ENCODE assay signal across 1 cellular context in the genomic region with DNA sequence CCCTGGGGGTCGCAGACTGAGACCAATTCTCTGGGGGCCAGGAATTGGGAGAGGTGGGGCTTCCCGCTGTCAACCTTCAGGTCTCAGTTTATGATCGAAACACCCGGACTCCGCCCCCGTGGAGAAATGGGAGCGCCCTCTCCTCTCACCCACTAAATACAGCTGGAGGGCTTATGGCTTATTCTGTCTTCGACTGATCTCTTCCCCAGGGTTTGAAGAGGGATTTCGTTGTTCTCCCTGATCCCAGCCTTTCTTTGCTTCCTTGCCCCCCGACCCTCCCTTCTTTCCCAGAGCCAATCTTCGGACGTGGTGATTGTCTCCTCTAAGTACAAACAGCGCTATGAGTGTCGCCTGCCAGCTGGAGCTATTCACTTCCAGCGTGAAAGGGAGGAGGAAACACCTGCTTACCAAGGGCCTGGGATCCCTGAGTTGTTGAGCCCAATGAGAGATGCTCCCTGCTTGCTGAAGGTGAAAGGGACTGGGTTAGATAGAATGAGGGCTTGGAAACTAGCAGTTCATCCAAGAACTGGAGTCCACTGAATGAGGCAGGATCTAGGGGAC.
TF ChIP-seq lines count a peak whose summit lies in the region.

No MANE protein-coding gene starts in this region.

TF ChIP-seq in HepG2, 621 proteins besides CTCF, POLR2A, EP300 and RAD21 (continues in another document):
- TF ChIP-seq ZSCAN12 (CRISPR knock-in tag; IDR thresholded peaks at IDR 0.05) (0 out of 2 replicates have a peak, but pooled peaks have one; percentile 13), SKI (IDR thresholded peaks at IDR 0.05; ENCODE audit: partially characterized antibody) (no peak), ZNF256 (CRISPR knock-in tag; conservative IDR thresholded peaks at IDR 0.05) (no peak), HMGXB4 (CRISPR knock-in tag; IDR thresholded peaks at IDR 0.05; ENCODE audit: borderline replicate concordance in 1 of 2, low read depth in 1 of 2) (no peak), ZNF180 (CRISPR knock-in tag; IDR thresholded peaks at IDR 0.05; ENCODE audit: borderline replicate concordance, low read depth) (no peak), YEATS2 (CRISPR knock-in tag; IDR thresholded peaks at IDR 0.05; ENCODE audit: borderline replicate concordance) (no peak), ZNF263 (CRISPR knock-in tag; IDR thresholded peaks at IDR 0.05) (no peak; the same call in 1 of the 2 replicates), ZNF724P (CRISPR knock-in tag; IDR thresholded peaks at IDR 0.05; ENCODE audit: borderline replicate concordance) (no peak), NFIC (IDR thresholded peaks at IDR 0.05; ENCODE audit: low read length) (no peak), JUNB (CRISPR knock-in tag; IDR thresholded peaks at IDR 0.05; ENCODE audit: borderline replicate concordance) (no peak), ZNF83 (CRISPR knock-in tag; IDR thresholded peaks at IDR 0.05; ENCODE audit: borderline replicate concordance) (0 out of 2 replicates have a peak, but pooled peaks have one; percentile 3), ZNF326 (CRISPR knock-in tag; IDR thresholded peaks at IDR 0.05; ENCODE audit: borderline replicate concordance) (no peak), ZNF891 (CRISPR knock-in tag; IDR thresholded peaks at IDR 0.05) (no peak), PAWR (CRISPR knock-in tag; IDR thresholded peaks at IDR 0.05; ENCODE audit: borderline replicate concordance) (no peak), CENPT (CRISPR knock-in tag; IDR thresholded peaks at IDR 0.05; ENCODE audit: low read depth) (no peak), ARID2 (CRISPR knock-in tag; IDR thresholded peaks at IDR 0.05; ENCODE audit: borderline replicate concordance) (no peak), ZNF782 (CRISPR knock-in tag; IDR thresholded peaks at IDR 0.05; ENCODE audit: borderline replicate concordance) (peak; percentile 47; the same call in 1 of the 2 replicates), ZNF24 (IDR thresholded peaks at IDR 0.05) (no peak), ELF4 (CRISPR knock-in tag; IDR thresholded peaks at IDR 0.05; ENCODE audit: borderline replicate concordance) (no peak), RFX5 (IDR thresholded peaks at IDR 0.05; ENCODE audit: low read depth, low read length) (no peak), GFI1 (CRISPR knock-in tag; IDR thresholded peaks at IDR 0.05; ENCODE audit: borderline replicate concordance) (no peak), ZNF598 (CRISPR knock-in tag; IDR thresholded peaks at IDR 0.05; ENCODE audit: borderline replicate concordance) (no peak), TCF7L2 (IDR thresholded peaks at IDR 0.05; ENCODE audit: low read depth, low read length) (no peak), RELA (CRISPR knock-in tag; IDR thresholded peaks at IDR 0.05) (no peak), ZNF383 (CRISPR knock-in tag; IDR thresholded peaks at IDR 0.05; ENCODE audit: borderline replicate concordance) (peak; percentile 43; the same call in 1 of the 2 replicates), ZNF768 (CRISPR knock-in tag; IDR thresholded peaks at IDR 0.05) (no peak), HOXA9 (CRISPR knock-in tag; IDR thresholded peaks at IDR 0.05; ENCODE audit: borderline replicate concordance) (peak; percentile 33; the same call in 1 of the 2 replicates), ERF (CRISPR knock-in tag; IDR thresholded peaks at IDR 0.05) (no peak), POLR2AphosphoS2 (IDR thresholded peaks at IDR 0.05; ENCODE audit: low read depth, low read length) (no peak), ZFP1 (CRISPR knock-in tag; IDR thresholded peaks at IDR 0.05) (no peak), KAT8 (CRISPR knock-in tag; IDR thresholded peaks at IDR 0.05) (no peak), ZFP90 (CRISPR knock-in tag; IDR thresholded peaks at IDR 0.05; ENCODE audit: borderline replicate concordance) (no peak), CHCHD3 (CRISPR knock-in tag; IDR thresholded peaks at IDR 0.05) (no peak), MTF2 (CRISPR knock-in tag; IDR thresholded peaks at IDR 0.05; ENCODE audit: borderline replicate concordance) (no peak), ZNF280B (CRISPR knock-in tag; IDR thresholded peaks at IDR 0.05; ENCODE audit: borderline replicate concordance) (no peak), ZBTB20 (CRISPR knock-in tag; IDR thresholded peaks at IDR 0.05; ENCODE audit: borderline replicate concordance, low read depth) (no peak), ZFY (CRISPR knock-in tag; IDR thresholded peaks at IDR 0.05) (no peak), EEA1 (CRISPR knock-in tag; IDR thresholded peaks at IDR 0.05; ENCODE audit: borderline replicate concordance) (no peak), ZNF350 (CRISPR knock-in tag; IDR thresholded peaks at IDR 0.05; ENCODE audit: borderline replicate concordance, low read depth) (no peak), ZNF780A (CRISPR knock-in tag; IDR thresholded peaks at IDR 0.05) (no peak), ZNF776 (CRISPR knock-in tag; IDR thresholded peaks at IDR 0.05) (no peak), JUND (CRISPR knock-in tag; IDR thresholded peaks at IDR 0.05) (no peak), ZNF431 (CRISPR knock-in tag; IDR thresholded peaks at IDR 0.05; ENCODE audit: borderline replicate concordance, low read depth) (no peak), TEF (CRISPR knock-in tag; IDR thresholded peaks at IDR 0.05) (no peak), ZNF430 (CRISPR knock-in tag; IDR thresholded peaks at IDR 0.05) (peak; percentile 63; the same call in 1 of the 2 replicates), SNAPC2 (CRISPR knock-in tag; IDR thresholded peaks at IDR 0.05) (no peak), FOSL2 (CRISPR knock-in tag; IDR thresholded peaks at IDR 0.05) (no peak), ARHGAP35 (CRISPR knock-in tag; IDR thresholded peaks at IDR 0.05; ENCODE audit: borderline replicate concordance) (no peak), MEIS1 (CRISPR knock-in tag; IDR thresholded peaks at IDR 0.05; ENCODE audit: borderline replicate concordance) (no peak), TCF12 (IDR thresholded peaks at IDR 0.05) (no peak), TCF12 (CRISPR knock-in tag; IDR thresholded peaks at IDR 0.05) (no peak), MYC (CRISPR knock-in tag; IDR thresholded peaks at IDR 0.05; ENCODE audit: borderline replicate concordance) (no peak), TCF7 (IDR thresholded peaks at IDR 0.05; ENCODE audit: low read depth) (no peak), SALL2 (CRISPR knock-in tag; IDR thresholded peaks at IDR 0.05) (no peak), HNF4G (IDR thresholded peaks at IDR 0.05; ENCODE audit: borderline replicate concordance, low read depth, low read length) (no peak), HNF4G (CRISPR knock-in tag; IDR thresholded peaks at IDR 0.05; ENCODE audit: borderline replicate concordance, low read depth) (no peak), HOXA5 (CRISPR knock-in tag; IDR thresholded peaks at IDR 0.05) (no peak)
- TF ChIP-seq, protein P1, sequence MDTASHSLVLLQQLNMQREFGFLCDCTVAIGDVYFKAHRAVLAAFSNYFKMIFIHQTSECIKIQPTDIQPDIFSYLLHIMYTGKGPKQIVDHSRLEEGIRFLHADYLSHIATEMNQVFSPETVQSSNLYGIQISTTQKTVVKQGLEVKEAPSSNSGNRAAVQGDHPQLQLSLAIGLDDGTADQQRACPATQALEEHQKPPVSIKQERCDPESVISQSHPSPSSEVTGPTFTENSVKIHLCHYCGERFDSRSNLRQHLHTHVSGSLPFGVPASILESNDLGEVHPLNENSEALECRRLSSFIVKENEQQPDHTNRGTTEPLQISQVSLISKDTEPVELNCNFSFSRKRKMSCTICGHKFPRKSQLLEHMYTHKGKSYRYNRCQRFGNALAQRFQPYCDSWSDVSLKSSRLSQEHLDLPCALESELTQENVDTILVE (CRISPR knock-in tag; IDR thresholded peaks at IDR 0.05): no peak
- TF ChIP-seq, protein P2, sequence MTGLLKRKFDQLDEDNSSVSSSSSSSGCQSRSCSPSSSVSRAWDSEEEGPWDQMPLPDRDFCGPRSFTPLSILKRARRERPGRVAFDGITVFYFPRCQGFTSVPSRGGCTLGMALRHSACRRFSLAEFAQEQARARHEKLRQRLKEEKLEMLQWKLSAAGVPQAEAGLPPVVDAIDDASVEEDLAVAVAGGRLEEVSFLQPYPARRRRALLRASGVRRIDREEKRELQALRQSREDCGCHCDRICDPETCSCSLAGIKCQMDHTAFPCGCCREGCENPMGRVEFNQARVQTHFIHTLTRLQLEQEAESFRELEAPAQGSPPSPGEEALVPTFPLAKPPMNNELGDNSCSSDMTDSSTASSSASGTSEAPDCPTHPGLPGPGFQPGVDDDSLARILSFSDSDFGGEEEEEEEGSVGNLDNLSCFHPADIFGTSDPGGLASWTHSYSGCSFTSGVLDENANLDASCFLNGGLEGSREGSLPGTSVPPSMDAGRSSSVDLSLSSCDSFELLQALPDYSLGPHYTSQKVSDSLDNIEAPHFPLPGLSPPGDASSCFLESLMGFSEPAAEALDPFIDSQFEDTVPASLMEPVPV (CRISPR knock-in tag; IDR thresholded peaks at IDR 0.05): 0 out of 2 replicates have a peak, but pooled peaks have one; percentile 1
- TF ChIP-seq, protein P3, sequence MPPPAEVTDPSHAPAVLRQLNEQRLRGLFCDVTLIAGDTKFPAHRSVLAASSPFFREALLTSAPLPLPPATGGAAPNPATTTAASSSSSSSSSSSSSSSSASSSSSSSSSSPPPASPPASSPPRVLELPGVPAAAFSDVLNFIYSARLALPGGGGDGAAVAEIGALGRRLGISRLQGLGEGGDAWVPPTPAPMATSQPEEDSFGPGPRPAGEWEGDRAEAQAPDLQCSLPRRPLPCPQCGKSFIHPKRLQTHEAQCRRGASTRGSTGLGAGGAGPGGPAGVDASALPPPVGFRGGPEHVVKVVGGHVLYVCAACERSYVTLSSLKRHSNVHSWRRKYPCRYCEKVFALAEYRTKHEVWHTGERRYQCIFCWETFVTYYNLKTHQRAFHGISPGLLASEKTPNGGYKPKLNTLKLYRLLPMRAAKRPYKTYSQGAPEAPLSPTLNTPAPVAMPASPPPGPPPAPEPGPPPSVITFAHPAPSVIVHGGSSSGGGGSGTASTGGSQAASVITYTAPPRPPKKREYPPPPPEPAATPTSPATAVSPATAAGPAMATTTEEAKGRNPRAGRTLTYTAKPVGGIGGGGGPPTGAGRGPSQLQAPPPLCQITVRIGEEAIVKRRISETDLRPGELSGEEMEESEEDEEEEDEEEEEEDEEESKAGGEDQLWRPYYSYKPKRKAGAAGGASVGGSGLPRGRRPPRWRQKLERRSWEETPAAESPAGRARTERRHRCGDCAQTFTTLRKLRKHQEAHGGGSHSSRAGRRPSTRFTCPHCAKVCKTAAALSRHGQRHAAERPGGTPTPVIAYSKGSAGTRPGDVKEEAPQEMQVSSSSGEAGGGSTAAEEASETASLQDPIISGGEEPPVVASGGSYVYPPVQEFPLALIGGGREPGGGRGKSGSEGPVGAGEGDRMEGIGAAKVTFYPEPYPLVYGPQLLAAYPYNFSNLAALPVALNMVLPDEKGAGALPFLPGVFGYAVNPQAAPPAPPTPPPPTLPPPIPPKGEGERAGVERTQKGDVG (CRISPR knock-in tag; IDR thresholded peaks at IDR 0.05; ENCODE audit: borderline replicate concordance): no peak
- TF ChIP-seq, protein P4, sequence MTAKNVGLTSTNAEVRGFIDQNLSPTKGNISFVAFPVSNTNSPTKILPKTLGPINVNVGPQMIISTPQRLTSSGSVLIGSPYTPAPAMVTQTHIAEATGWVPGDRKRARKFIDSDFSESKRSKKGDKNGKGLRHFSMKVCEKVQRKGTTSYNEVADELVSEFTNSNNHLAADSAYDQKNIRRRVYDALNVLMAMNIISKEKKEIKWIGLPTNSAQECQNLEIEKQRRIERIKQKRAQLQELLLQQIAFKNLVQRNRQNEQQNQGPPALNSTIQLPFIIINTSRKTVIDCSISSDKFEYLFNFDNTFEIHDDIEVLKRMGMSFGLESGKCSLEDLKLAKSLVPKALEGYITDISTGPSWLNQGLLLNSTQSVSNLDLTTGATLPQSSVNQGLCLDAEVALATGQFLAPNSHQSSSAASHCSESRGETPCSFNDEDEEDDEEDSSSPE (CRISPR knock-in tag; IDR thresholded peaks at IDR 0.05): no peak
- TF ChIP-seq, protein P5, sequence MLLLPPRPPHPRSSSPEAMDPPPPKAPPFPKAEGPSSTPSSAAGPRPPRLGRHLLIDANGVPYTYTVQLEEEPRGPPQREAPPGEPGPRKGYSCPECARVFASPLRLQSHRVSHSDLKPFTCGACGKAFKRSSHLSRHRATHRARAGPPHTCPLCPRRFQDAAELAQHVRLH (CRISPR knock-in tag; IDR thresholded peaks at IDR 0.05; ENCODE audit: borderline replicate concordance, low read depth): no peak
- TF ChIP-seq, protein P6, sequence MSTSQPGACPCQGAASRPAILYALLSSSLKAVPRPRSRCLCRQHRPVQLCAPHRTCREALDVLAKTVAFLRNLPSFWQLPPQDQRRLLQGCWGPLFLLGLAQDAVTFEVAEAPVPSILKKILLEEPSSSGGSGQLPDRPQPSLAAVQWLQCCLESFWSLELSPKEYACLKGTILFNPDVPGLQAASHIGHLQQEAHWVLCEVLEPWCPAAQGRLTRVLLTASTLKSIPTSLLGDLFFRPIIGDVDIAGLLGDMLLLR (CRISPR knock-in tag; IDR thresholded peaks at IDR 0.05): no peak
